In the genomic region with DNA sequence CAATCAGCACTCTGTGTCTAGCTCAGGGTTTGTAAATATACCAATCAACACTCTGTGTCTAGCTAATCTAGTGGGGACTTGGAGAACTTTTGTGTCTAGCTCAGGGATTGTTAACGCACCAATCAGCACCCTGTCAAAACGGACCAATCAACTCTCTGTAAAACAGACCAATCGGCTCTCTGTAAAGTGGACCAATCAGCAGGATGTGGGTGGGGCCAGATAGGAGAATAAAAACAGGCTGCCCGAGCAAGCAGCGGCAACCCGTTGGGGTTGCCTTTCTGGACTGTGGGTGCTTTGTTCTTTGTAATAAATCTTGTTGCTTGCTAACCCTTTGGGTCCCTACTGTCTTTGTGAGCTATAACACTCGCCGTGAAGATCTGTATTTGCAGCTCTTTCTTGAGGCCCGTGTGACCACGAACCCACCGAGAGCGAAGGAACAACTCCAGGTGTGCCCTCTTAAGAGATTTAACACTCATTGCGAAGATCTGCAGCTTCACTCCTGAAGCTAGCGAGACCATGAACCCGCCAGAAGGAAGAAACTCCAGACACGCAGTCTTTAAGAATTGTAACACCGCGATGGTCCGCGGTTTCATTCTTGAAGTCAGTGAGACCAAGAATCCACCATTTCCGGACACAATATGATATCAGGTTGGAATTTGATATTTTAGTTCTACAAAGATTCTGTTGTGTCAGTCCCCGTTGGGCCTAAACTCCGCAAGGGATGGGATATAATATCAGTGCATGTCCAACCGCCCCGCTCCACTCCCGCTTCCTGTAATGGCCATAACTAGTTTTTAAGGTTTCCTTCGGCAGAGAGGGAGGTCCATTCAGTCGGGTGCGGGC, we compare ENCODE assay signal across 8 cellular contexts. TPM values are rescaled to one million over a fixed set of nuclear protein-coding genes. Genes with fewer than 3 reads are reported as not detected.
DNase-seq lines count a peak whose midpoint lies in the region; ATAC-seq and TF ChIP-seq lines count a peak whose summit lies in the region.

No MANE protein-coding gene starts in this region.

- H2AFZ ChIP-seq in HCT116 (ENCODE audit: low read depth, low read length, poor library complexity, severe bottlenecking) (peak overlapping the region; percentile 75), hepatocyte (peak overlapping the region; percentile 98)

- no peak for ATAC-seq in HCT116
- ATAC-seq in HG02885 (IDR thresholded peaks at IDR 0.05; ENCODE audit: poor library complexity, unreplicated experiment): no peak
- no peak for ATAC-seq in HG03045 (IDR thresholded peaks at IDR 0.05; ENCODE audit: unreplicated experiment)

- peak overlapping the region; percentile 95 for H3K4me3 Mint-ChIP-seq in activated CD4-positive, alpha-beta memory T cell treated with anti-CD3 and anti-CD28 coated beads, Interleukin-2, amount 10 ng/mL, durations not matched to agents 7 days and 5 days

- H4K20me1 ChIP-seq in HCT116 (ENCODE audit: insufficient read depth): no peaks in the 10 kb centered on the region
- H4K20me1 ChIP-seq in hepatocyte (ENCODE audit: insufficient read depth, poor library complexity, severe bottlenecking): no peaks in the 10 kb centered on the region

- H3K4me2 ChIP-seq in HCT116 (ENCODE audit: low read length) (peak overlapping the region; percentile 81), hepatocyte (peak overlapping the region; percentile 90)

- no peak for TF ChIP-seq POLR2A in HCT116 (IDR thresholded peaks at IDR 0.05; ENCODE audit: borderline replicate concordance, extremely low read depth, insufficient read depth, insufficient read length)

- H3K27ac Mint-ChIP-seq in activated CD4-positive, alpha-beta memory T cell treated with anti-CD3 and anti-CD28 coated beads, Interleukin-2, amount 10 ng/mL, durations not matched to agents 7 days and 5 days: peak overlapping the region; percentile 79

- H3K27ac ChIP-seq in HCT116 (ENCODE audit: low read depth, low read length) (peak overlapping the region; percentile 55; the same call in 1 of the 2 replicates), hepatocyte (peak overlapping the region; percentile 86)

- intact Hi-C loops in HCT116 (cut with micrococcal nuclease): loop anchor here (10.0 kb wide), 1 partner anchor 102 kb away; no protein-coding TSS in a partner anchor

- H3K36me3 Mint-ChIP-seq in activated CD4-positive, alpha-beta memory T cell treated with anti-CD3 and anti-CD28 coated beads, Interleukin-2, amount 10 ng/mL, durations not matched to agents 7 days and 5 days (ENCODE audit: low read depth): peaks cover 10% of the 10 kb centered on the region

- H3K36me3 ChIP-seq in HCT116 (ENCODE audit: control insufficient read depth in 1 of 2, insufficient read depth in 2 of 2, low read length in 2 of 2) (no peaks in the 10 kb centered on the region), hepatocyte (replicated peaks; ENCODE audit: insufficient read depth, low read depth) (no peaks in the 10 kb centered on the region)

- H3K9ac ChIP-seq in HCT116 (ENCODE audit: low read length): peak overlapping the region; percentile 74

- 94% methylated on average over 29 of the region's 29 CpGs for WGBS in hepatocyte (ENCODE audit: low lambda C conversion rate, missing lambda C conversion rate)

- H3K9me3 Mint-ChIP-seq in activated CD4-positive, alpha-beta memory T cell treated with anti-CD3 and anti-CD28 coated beads, Interleukin-2, amount 10 ng/mL, durations not matched to agents 7 days and 5 days: peaks cover 3% of the 10 kb centered on the region

- peaks cover 5 to 26% of the 10 kb centered on the region in 2 experiments; a peak in 3 of 4 replicates for H3K4me1 ChIP-seq in HCT116 (ENCODE audit: control insufficient read depth in 1 of 2, insufficient read depth in 2 of 2, low read length in 2 of 2)
- peaks cover 5% of the 10 kb centered on the region for H3K4me1 ChIP-seq in hepatocyte (ENCODE audit: insufficient read depth)

- H3K4me1 Mint-ChIP-seq in activated CD4-positive, alpha-beta memory T cell treated with anti-CD3 and anti-CD28 coated beads, Interleukin-2, amount 10 ng/mL, durations not matched to agents 7 days and 5 days: peaks cover 26% of the 10 kb centered on the region

- no peak for TF ChIP-seq CTCF in HCT116 (IDR thresholded peaks at IDR 0.05 in 2 of 3, conservative IDR thresholded peaks at IDR 0.05 in 1 of 3; ENCODE audit: borderline replicate concordance in 1 of 3, insufficient read depth in 1 of 3, low read depth in 2 of 3, low read length in 2 of 3)
- no peak for TF ChIP-seq CTCF in hepatocyte (IDR thresholded peaks at IDR 0.05; ENCODE audit: poor library complexity)

- H3K9me2 ChIP-seq in HCT116 (ENCODE audit: insufficient read depth) (no peaks in the 10 kb centered on the region), hepatocyte (replicated peaks; ENCODE audit: insufficient read depth) (no peaks in the 10 kb centered on the region)

- no TSS peak for BruUV-seq in HCT116 (replicated peaks; lab: Mats Ljungman, UMichigan)

- DNase-seq in HCT116 (ENCODE audit: low read depth, low spot score) (no peak), hepatocyte (ENCODE audit: low spot score) (no peak), SIG-M5 (lab: John Stamatoyannopoulos, UW) (no peak), anterior cingulate cortex (lab: John Stamatoyannopoulos, UW) (no peak)
- no peak for DNase-seq in activated CD4-positive, alpha-beta memory T cell treated with anti-CD3 and anti-CD28 coated beads, Interleukin-2, amount 10 ng/mL, durations not matched to agents 7 days and 5 days
- DNase-seq in stimulated activated CD4-positive, alpha-beta T cell treated with anti-CD3 and anti-CD28 coated beads, TNF-alpha, amount 100 ng/mL, for 48 hours (ENCODE audit: low read depth in 3 of 3): peak in 2 of 3 donors; percentile 7 to 8

- no peaks in the 10 kb centered on the region for H3K27me3 Mint-ChIP-seq in activated CD4-positive, alpha-beta memory T cell treated with anti-CD3 and anti-CD28 coated beads, Interleukin-2, amount 10 ng/mL, durations not matched to agents 7 days and 5 days

- peak overlapping the region; percentile 79 to 85 for H3K4me3 ChIP-seq in HCT116 (replicated peaks in 1 of 2; ENCODE audit: low read depth in 1 of 2, low read length in 2 of 2)
- peak overlapping the region; percentile 82 for H3K4me3 ChIP-seq in hepatocyte

- H3K27me3 ChIP-seq in HCT116 (ENCODE audit: insufficient read depth, low read length) (no peaks in the 10 kb centered on the region), hepatocyte (no peaks in the 10 kb centered on the region)

- POLR2A ChIA-PET in HCT116 (lab: Charles Lee): no interaction called here
- POLR2A ChIA-PET in activated CD4-positive, alpha-beta memory T cell treated with anti-CD3 and anti-CD28 coated beads, Interleukin-2, amount 10 ng/mL, durations not matched to agents 7 days and 5 days (lab: Charles Lee): interaction anchor here (1.0 to 1.9 kb wide), 3 partner anchors 31 to 161 kb away, joined by 3 to 15 read pairs (median 3); a partner anchor contains a TSS

- TF ChIP-seq RAD21 in HCT116 (IDR thresholded peaks at IDR 0.05; ENCODE audit: low read depth): no peak

- H3K9me3 ChIP-seq in HCT116 (ENCODE audit: control insufficient read depth in 1 of 2, insufficient read depth in 1 of 2, low read depth in 1 of 2, low read length in 2 of 2) (no peaks in the 10 kb centered on the region), hepatocyte (ENCODE audit: low read depth) (no peaks in the 10 kb centered on the region)

- RAD21 ChIA-PET in HCT116 (lab: Charles Lee; ENCODE audit: low non-redundant PET in 1 of 2, low total read pairs in 2 of 2, uncharacterized antibody in 2 of 2, unreplicated experiment in 2 of 2): no interaction called here

- CTCF ChIA-PET in HCT116 (lab: Charles Lee): no interaction called here
- CTCF ChIA-PET in activated CD4-positive, alpha-beta memory T cell treated with anti-CD3 and anti-CD28 coated beads, Interleukin-2, amount 10 ng/mL, durations not matched to agents 7 days and 5 days (lab: Charles Lee): interaction anchor here (0.8 to 0.9 kb wide), 2 partner anchors 48 to 161 kb away, joined by 3 read pairs; a partner anchor contains a TSS

- H3K79me2 ChIP-seq in HCT116 (ENCODE audit: insufficient read depth, low read length): peaks cover 9% of the 10 kb centered on the region; the same call in 1 of the 2 replicates
- peaks cover 15% of the 10 kb centered on the region for H3K79me2 ChIP-seq in hepatocyte

TF ChIP-seq in HCT116, 20 proteins besides CTCF, POLR2A, EP300 and RAD21:
- no peak for TF ChIP-seq SRF (IDR thresholded peaks at IDR 0.05; ENCODE audit: low read depth)
- TF ChIP-seq ZNF274 (IDR thresholded peaks at IDR 0.05; ENCODE audit: low read depth, low read length): no peak
- 0 out of 2 replicates have a peak, but pooled peaks have one; percentile 31 for TF ChIP-seq POLR2AphosphoS5 (IDR thresholded peaks at IDR 0.05; ENCODE audit: low read depth, low read length)
- TF ChIP-seq FOSL1 (IDR thresholded peaks at IDR 0.05; ENCODE audit: low read depth): no peak
- TF ChIP-seq, protein P1, sequence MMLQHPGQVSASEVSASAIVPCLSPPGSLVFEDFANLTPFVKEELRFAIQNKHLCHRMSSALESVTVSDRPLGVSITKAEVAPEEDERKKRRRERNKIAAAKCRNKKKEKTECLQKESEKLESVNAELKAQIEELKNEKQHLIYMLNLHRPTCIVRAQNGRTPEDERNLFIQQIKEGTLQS (IDR thresholded peaks at IDR 0.05): no peak
- 0 out of 2 replicates have a peak, but pooled peaks have one; percentile 22 for TF ChIP-seq SP1 (IDR thresholded peaks at IDR 0.05; ENCODE audit: low read depth)

RNA-seq across cellular contexts. Expression of a gene that starts 0.7 kb away (rescaled TPM):
- total RNA-seq in HCT116 (2021; ENCODE audit: unreplicated experiment) (5.5 TPM), hepatocyte (3.0 and 5.2 TPM in 2 replicates)
- polyA plus RNA-seq in HCT116 (2012): 5.0 and 6.2 TPM in 2 replicates
- total RNA-seq in activated CD4-positive, alpha-beta memory T cell treated with anti-CD3 and anti-CD28 coated beads, Interleukin-2, amount 10 ng/mL, durations not matched to agents 7 days and 5 days: 10 to 100 TPM; 11.8 to 14.2 TPM
- 4.1 and 4.8 TPM in 2 replicates for polyA plus RNA-seq in hepatocyte

RNA-seq across cellular contexts. Expression of a gene that starts 32.0 kb away (rescaled TPM):
- total RNA-seq in HCT116 (2021; ENCODE audit: unreplicated experiment) (79.6 TPM), hepatocyte (25.4 and 28.5 TPM in 2 replicates)
- 38.6 and 46.1 TPM in 2 replicates for polyA plus RNA-seq in HCT116 (2012)
- 10 to 100 TPM; 66.6 to 69.6 TPM for total RNA-seq in activated CD4-positive, alpha-beta memory T cell treated with anti-CD3 and anti-CD28 coated beads, Interleukin-2, amount 10 ng/mL, durations not matched to agents 7 days and 5 days
- polyA plus RNA-seq in hepatocyte: 43.1 and 48.1 TPM in 2 replicates

RNA-seq across cellular contexts. Expression of a gene that starts 47.7 kb away (rescaled TPM):
- total RNA-seq in HCT116 (2021; ENCODE audit: unreplicated experiment): 20.6 TPM
- 16.7 and 16.8 TPM in 2 replicates for polyA plus RNA-seq in HCT116 (2012)
- total RNA-seq in activated CD4-positive, alpha-beta memory T cell treated with anti-CD3 and anti-CD28 coated beads, Interleukin-2, amount 10 ng/mL, durations not matched to agents 7 days and 5 days: 10 to 100 TPM; 18.7 to 20.7 TPM
- total RNA-seq in hepatocyte: 23.9 and 38.7 TPM in 2 replicates
- 24.4 and 29.2 TPM in 2 replicates for polyA plus RNA-seq in hepatocyte

Comparison
In these comparisons a context has a peak if more than half of its experiments do, and no peak if none do; other contexts are left out.
1. DNase-seq: peak in stimulated activated CD4-positive, alpha-beta T cell treated with anti-CD3 and anti-CD28 coated beads, TNF-alpha, amount 100 ng/mL, for 48 hours (2 of 3); none in HCT116 (single experiment), activated CD4-positive, alpha-beta memory T cell treated with anti-CD3 and anti-CD28 coated beads, Interleukin-2, amount 10 ng/mL, durations not matched to agents 7 days and 5 days (single experiment), hepatocyte (single experiment), SIG-M5 (single experiment) and anterior cingulate cortex (0 of 58).